Comparison of ENCODE assay signal across 19 cellular contexts in the genomic region with DNA sequence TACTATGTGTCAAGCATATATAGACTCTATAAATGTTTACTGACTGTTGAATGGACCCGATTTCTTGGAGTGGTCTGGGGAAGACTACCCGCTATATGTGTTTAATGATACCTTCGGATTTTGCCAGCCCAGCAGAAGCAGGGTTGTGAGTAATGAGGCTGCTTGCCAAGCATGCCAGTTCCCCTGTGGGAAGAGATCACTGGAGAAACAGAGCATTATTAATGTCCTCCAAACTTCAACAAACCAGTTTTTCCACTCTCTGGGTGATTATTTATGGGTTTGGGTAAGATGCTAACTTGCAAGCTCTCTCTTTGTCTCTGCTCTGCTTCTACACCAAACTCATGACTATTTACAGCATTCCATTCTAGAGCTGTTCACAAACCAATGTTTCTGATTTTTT. TPM values are rescaled to one million over a fixed set of nuclear protein-coding genes. Genes with fewer than 3 reads are reported as not detected.
DNase-seq lines count a peak whose midpoint lies in the region; ATAC-seq, FAIRE-seq and TF ChIP-seq lines count a peak whose summit lies in the region.
"Had no signal": no experiment of that assay in that cellular context is flagged by ENCODE, and none has a peak within 500 bp of the region (broad histone marks: within the 10 kb centered on the region; RNA-seq: fewer than 3 reads in every experiment).

No MANE protein-coding gene starts in this region.

- H3K27ac ChIP-seq in RWPE2 (ENCODE audit: poor library complexity, severe bottlenecking) (peak overlapping the region; percentile 75), keratinocyte (ENCODE audit: control insufficient read depth, insufficient read depth, low read length) (peak overlapping the region; percentile 81)
- H3K27ac ChIP-seq: dorsolateral prefrontal cortex, gastrocnemius medialis had no signal

- H3K27me3 ChIP-seq in RWPE2 (ENCODE audit: insufficient read depth, poor library complexity, severe bottlenecking) (no peaks in the 10 kb centered on the region), keratinocyte (ENCODE audit: control insufficient read depth, extremely low read depth, insufficient read depth, low read length) (no peaks in the 10 kb centered on the region)
- H3K27me3 ChIP-seq: dorsolateral prefrontal cortex, gastrocnemius medialis had no signal

- H3K9me3 Mint-ChIP-seq in stimulated activated effector memory CD8-positive, alpha-beta T cell treated with anti-CD3 and anti-CD28 coated beads, Interleukin-12 subunit alpha, Interleukin-12 subunit beta, amount 100 ng/mL, for 72 hours: no peaks in the 10 kb centered on the region
- H3K9me3 Mint-ChIP-seq in nephron progenitor cell: peaks cover 2% of the 10 kb centered on the region
- H3K9me3 Mint-ChIP-seq: activated T-cell treated with anti-CD3 and anti-CD28 coated beads, Interleukin-2, amount 50 U/mL, for 72 hours; CD8-positive, alpha-beta T cell; T-helper 1 cell treated with Interleukin-12 subunit alpha and Interleukin-12 subunit beta and Interleukin-4 antibody, amounts not matched to agents 30 μg/mL and 1 μg/mL, for 36 hours had no signal

- H3K4me2 ChIP-seq in keratinocyte (ENCODE audit: control insufficient read depth, extremely low read depth, insufficient read depth, low read depth, low read length): peak overlapping the region; percentile 87

- no peaks in the 10 kb centered on the region for H3K4me1 Mint-ChIP-seq in stimulated activated effector memory CD8-positive, alpha-beta T cell treated with anti-CD3 and anti-CD28 coated beads, Interleukin-12 subunit alpha, Interleukin-12 subunit beta, amount 100 ng/mL, for 72 hours
- no peaks in the 10 kb centered on the region for H3K4me1 Mint-ChIP-seq in nephron progenitor cell
- H3K4me1 Mint-ChIP-seq: activated CD4-positive, alpha-beta T cell treated with anti-CD3 and anti-CD28 coated beads for 36 hours had no signal

- FAIRE-seq in keratinocyte (lab: Jason Lieb, UNC): peak; percentile 92
- FAIRE-seq: A204.1 had no signal

- H3K79me2 ChIP-seq in keratinocyte (ENCODE audit: control insufficient read depth, insufficient read depth, low read length): no peaks in the 10 kb centered on the region

- no peaks in the 10 kb centered on the region for H3K36me3 ChIP-seq in RWPE2 (ENCODE audit: low read depth)
- no peaks in the 10 kb centered on the region for H3K36me3 ChIP-seq in keratinocyte (ENCODE audit: control insufficient read depth in 2 of 2, extremely low read depth in 1 of 2, insufficient read depth in 2 of 2, low read length in 2 of 2)
- H3K36me3 ChIP-seq: gastrocnemius medialis had no signal

- H3K27ac Mint-ChIP-seq in stimulated activated effector memory CD8-positive, alpha-beta T cell treated with anti-CD3 and anti-CD28 coated beads, Interleukin-12 subunit alpha, Interleukin-12 subunit beta, amount 100 ng/mL, for 72 hours: no peak overlapping the region
- H3K27ac Mint-ChIP-seq in nephron progenitor cell: no peak overlapping the region
- H3K27ac Mint-ChIP-seq: activated CD4-positive, alpha-beta T cell treated with anti-CD3 and anti-CD28 coated beads for 36 hours; activated T-cell treated with anti-CD3 and anti-CD28 coated beads, Interleukin-2, amount 50 U/mL, for 72 hours; CD8-positive, alpha-beta T cell; T-helper 1 cell treated with Interleukin-12 subunit alpha and Interleukin-12 subunit beta and Interleukin-4 antibody, amounts not matched to agents 30 μg/mL and 1 μg/mL, for 36 hours had no signal

- no peaks in the 10 kb centered on the region for H3K9me3 ChIP-seq in RWPE2 (ENCODE audit: severe bottlenecking)
- no peaks in the 10 kb centered on the region for H3K9me3 ChIP-seq in keratinocyte (ENCODE audit: control insufficient read depth, low read depth, low read length)
- H3K9me3 ChIP-seq: gastrocnemius medialis had no signal

- H3K4me3 ChIP-seq in RWPE2 (ENCODE audit: severe bottlenecking) (no peak overlapping the region), keratinocyte (ENCODE audit: control insufficient read depth in 2 of 3, extremely low read depth in 1 of 3, insufficient read depth in 2 of 3, low read depth in 1 of 3, low read length in 3 of 3) (peak overlapping the region in 2 of 3 experiments; percentile 24 to 34)
- H3K4me3 ChIP-seq: dorsolateral prefrontal cortex, gastrocnemius medialis had no signal

- H3K4me1 ChIP-seq in RWPE2 (ENCODE audit: insufficient read depth, poor library complexity, severe bottlenecking) (peaks cover 21% of the 10 kb centered on the region), keratinocyte (ENCODE audit: control insufficient read depth, extremely low read depth, insufficient read depth, low read length) (peaks cover 40% of the 10 kb centered on the region)
- H3K4me1 ChIP-seq: gastrocnemius medialis had no signal

- ATAC-seq in RWPE2 (ENCODE audit: low read depth) (peak; percentile 78), GM18511 (IDR thresholded peaks at IDR 0.05; ENCODE audit: unreplicated experiment) (no peak)
- no peak for ATAC-seq in stimulated activated effector memory CD8-positive, alpha-beta T cell treated with anti-CD3 and anti-CD28 coated beads, Interleukin-12 subunit alpha, Interleukin-12 subunit beta, amount 100 ng/mL, for 72 hours
- ATAC-seq: activated CD4-positive, alpha-beta T cell treated with anti-CD3 and anti-CD28 coated beads for 36 hours; activated T-cell treated with anti-CD3 and anti-CD28 coated beads, Interleukin-2, amount 50 U/mL, for 72 hours; CD8-positive, alpha-beta T cell; gastrocnemius medialis; Panc1 had no signal

- dilution Hi-C loops in keratinocyte (cut with MboI; ENCODE audit: extremely low pct_ligation_motif_present, low sequenced_read_pairs): no loop called here

- no peak overlapping the region for H3K4me3 Mint-ChIP-seq in stimulated activated effector memory CD8-positive, alpha-beta T cell treated with anti-CD3 and anti-CD28 coated beads, Interleukin-12 subunit alpha, Interleukin-12 subunit beta, amount 100 ng/mL, for 72 hours
- H3K4me3 Mint-ChIP-seq in nephron progenitor cell: no peak overlapping the region
- H3K4me3 Mint-ChIP-seq: activated CD4-positive, alpha-beta T cell treated with anti-CD3 and anti-CD28 coated beads for 36 hours; activated T-cell treated with anti-CD3 and anti-CD28 coated beads, Interleukin-2, amount 50 U/mL, for 72 hours; CD8-positive, alpha-beta T cell; T-helper 1 cell treated with Interleukin-12 subunit alpha and Interleukin-12 subunit beta and Interleukin-4 antibody, amounts not matched to agents 30 μg/mL and 1 μg/mL, for 36 hours had no signal

- DNase-seq in NCI-H2196 (lab: John Stamatoyannopoulos, UW; ENCODE audit: unreplicated experiment) (peak; percentile 23), NCI-H2196 treated with DMSO at 0.1 percent for 48 hours (lab: John Stamatoyannopoulos, UW; ENCODE audit: unreplicated experiment) (no peak), RWPE2 (ENCODE audit: low spot score) (peak; percentile 80), keratinocyte (ENCODE audit: low read depth, low spot score) (no peak), nephron progenitor cell (no peak)
- DNase-seq in stimulated activated naive CD4-positive, alpha-beta T cell (lab: John Stamatoyannopoulos, UW): no peak
- no peak for DNase-seq in stimulated activated effector memory CD8-positive, alpha-beta T cell treated with anti-CD3 and anti-CD28 coated beads, Interleukin-12 subunit alpha, Interleukin-12 subunit beta, amount 100 ng/mL, for 72 hours (ENCODE audit: low spot score in 2 of 2)
- DNase-seq: activated CD4-positive, alpha-beta T cell treated with anti-CD3 and anti-CD28 coated beads for 36 hours; activated T-cell treated with anti-CD3 and anti-CD28 coated beads, Interleukin-2, amount 50 U/mL, for 72 hours; aorta; CD8-positive, alpha-beta T cell; dorsolateral prefrontal cortex; gastrocnemius medialis; kidney glomerular epithelial cell; NCI-H1694 treated with DMSO at 0.1 percent for 48 hours had no signal

- H2AFZ ChIP-seq in keratinocyte (ENCODE audit: control insufficient read depth, low read length): peak overlapping the region; percentile 63

- no peaks in the 10 kb centered on the region for H4K20me1 ChIP-seq in keratinocyte (ENCODE audit: control insufficient read depth, extremely low read depth, insufficient read depth, low read length)

- peaks cover 4% of the 10 kb centered on the region for H3K9me1 ChIP-seq in keratinocyte (ENCODE audit: control insufficient read depth, extremely low read depth, insufficient read depth, low read length)

- H3K36me3 Mint-ChIP-seq in stimulated activated effector memory CD8-positive, alpha-beta T cell treated with anti-CD3 and anti-CD28 coated beads, Interleukin-12 subunit alpha, Interleukin-12 subunit beta, amount 100 ng/mL, for 72 hours: no peaks in the 10 kb centered on the region
- no peaks in the 10 kb centered on the region for H3K36me3 Mint-ChIP-seq in nephron progenitor cell (ENCODE audit: low read depth)
- H3K36me3 Mint-ChIP-seq: CD8-positive, alpha-beta T cell had no signal

- H3K27me3 Mint-ChIP-seq in nephron progenitor cell (ENCODE audit: low read depth, poor library complexity): no peaks in the 10 kb centered on the region
- H3K27me3 Mint-ChIP-seq: activated CD4-positive, alpha-beta T cell treated with anti-CD3 and anti-CD28 coated beads for 36 hours had no signal

- no peak for TF ChIP-seq CTCF in RWPE2 (IDR thresholded peaks at IDR 0.05; ENCODE audit: poor library complexity, severe bottlenecking)
- TF ChIP-seq CTCF in keratinocyte (optimal IDR thresholded peaks at IDR 0.05 in 1 of 3, IDR thresholded peaks at IDR 0.05 in 1 of 3, conservative IDR thresholded peaks at IDR 0.05 in 1 of 3; ENCODE audit: extremely low read depth in 1 of 3, insufficient read depth in 2 of 3, low read length in 3 of 3): no peak
- no peak for TF ChIP-seq CTCF in nephron progenitor cell (IDR thresholded peaks at IDR 0.05)

- no peak overlapping the region for H3K9ac ChIP-seq in keratinocyte (ENCODE audit: control insufficient read depth, extremely low read depth, insufficient read depth, low read length)

RNA-seq across cellular contexts. Expression of a gene that starts 25.1 kb away (rescaled TPM):
- 20.8 to 40.3 TPM (median 29.1 TPM) in 3 replicates for polyA plus RNA-seq in keratinocyte
- polyA plus RNA-seq in keratinocyte (2011; ENCODE audit: low read depth): 91.3 TPM
- 12.3 and 21.0 TPM in 2 replicates for polyA plus RNA-seq in keratinocyte (2011; cell fraction: cytosol; rRNA removed)
- 15.2 and 17.6 TPM in 2 replicates for polyA plus RNA-seq in keratinocyte (2011; cell fraction: nucleus; rRNA removed)
- 69.9 and 79.4 TPM in 2 replicates for polyA plus RNA-seq in keratinocyte (2012; ENCODE audit: low replicate concordance)
- polyA minus RNA-seq in keratinocyte: 31.6 to 64.3 TPM (median 62.2 TPM) in 3 replicates
- 30.5 TPM for polyA minus RNA-seq in keratinocyte (2011; cell fraction: cytosol; rRNA and poly(A)+ RNA removed)
- polyA minus RNA-seq in keratinocyte (2011; cell fraction: nucleus; rRNA and poly(A)+ RNA removed): 9.3 and 9.9 TPM in 2 replicates

RNA-seq across cellular contexts. Expression of a gene that starts 38.6 kb away (rescaled TPM):
- polyA plus RNA-seq in keratinocyte: 3.3 to 4.7 TPM (median 4.0 TPM) in 3 replicates
- 0.92 TPM for polyA plus RNA-seq in keratinocyte (2011; ENCODE audit: low read depth)
- 2.4 and 3.8 TPM in 2 replicates for polyA plus RNA-seq in keratinocyte (2011; cell fraction: cytosol; rRNA removed)
- polyA plus RNA-seq in keratinocyte (2011; cell fraction: nucleus; rRNA removed): 7.7 and 10.0 TPM in 2 replicates
- polyA plus RNA-seq in keratinocyte (2012; ENCODE audit: low replicate concordance): 2.2 and 4.6 TPM in 2 replicates
- polyA minus RNA-seq in keratinocyte: 2.0 to 6.8 TPM (median 4.9 TPM) in 3 replicates
- polyA minus RNA-seq in keratinocyte (2011; cell fraction: cytosol; rRNA and poly(A)+ RNA removed): 6.9 TPM
- 10.4 and 13.7 TPM in 2 replicates for polyA minus RNA-seq in keratinocyte (2011; cell fraction: nucleus; rRNA and poly(A)+ RNA removed)

Comparison
In these comparisons a context has a peak if more than half of its experiments do, and no peak if none do; other contexts are left out.
1. DNase-seq: peak in NCI-H2196 (single experiment) and RWPE2 (single experiment); none in NCI-H2196 treated with DMSO at 0.1 percent for 48 hours (single experiment), keratinocyte (single experiment), stimulated activated naive CD4-positive, alpha-beta T cell (0 of 6), stimulated activated effector memory CD8-positive, alpha-beta T cell treated with anti-CD3 and anti-CD28 coated beads, Interleukin-12 subunit alpha, Interleukin-12 subunit beta, amount 100 ng/mL, for 72 hours (0 of 2) and nephron progenitor cell (single experiment).